ENCODE assay signal across 8 cellular contexts in genomic region chr14:55731881-55732498, GRCh38.
DNase-seq lines count a peak whose midpoint lies in the region; ATAC-seq and TF ChIP-seq lines count a peak whose summit lies in the region.

No MANE protein-coding gene starts in this region.

- WGBS in heart left ventricle, 4 donors, result 17 to 27% (median 22%) methylated on average over 2 of the region's 2 CpGs

- DNase-seq in heart left ventricle, result peak in 1 of 5 donors; percentile 32
- DNase-seq in Right ventricle myocardium inferior (ENCODE audit: missing footprints), result no peak
- peak in 2 of 3 donors; percentile 26 to 65 for DNase-seq in Peyer's patch
- DNase-seq in activated naive CD4-positive, alpha-beta T cell treated with Interleukin-2 at 50 U/mL for 16 hours, result peak; percentile 48
- peak; percentile 50 to 58 (median 57) for DNase-seq in immature natural killer cell
- DNase-seq in stimulated activated CD4-positive, alpha-beta T cell treated with anti-CD3 and anti-CD28 coated beads, TNF-alpha, amount 100 ng/mL, for 48 hours (ENCODE audit: low read depth in 3 of 3), result peak; percentile 3 to 33 (median 11)
- DNase-seq in NCI-H128 (lab: John Stamatoyannopoulos, UW; ENCODE audit: unreplicated experiment), result no peak

- peak overlapping the region in 2 of 6 donors; percentile 39 to 74 for H3K27ac Mint-ChIP-seq in immature natural killer cell

- TF ChIP-seq POLR2A in heart left ventricle (IDR thresholded peaks at IDR 0.05) (no peak), Peyer's patch (IDR thresholded peaks at IDR 0.05) (no peak)

- no peak overlapping the region for H3K4me3 ChIP-seq in heart left ventricle
- no peak overlapping the region for H3K4me3 ChIP-seq in Peyer's patch

- TF ChIP-seq CTCF in heart left ventricle (IDR thresholded peaks at IDR 0.05) (peak; percentile 35 to 70 (median 58)), Peyer's patch (IDR thresholded peaks at IDR 0.05) (peak in 4 of 6 experiments; percentile 44 to 66 (median 63))

- H3K27me3 Mint-ChIP-seq in immature natural killer cell (ENCODE audit: low read depth in 3 of 3), result peaks cover 0 to 2% (median 0%) of the 10 kb centered on the region in 3 donors

- H3K4me1 ChIP-seq in heart left ventricle (no peaks in the 10 kb centered on the region), Peyer's patch (no peaks in the 10 kb centered on the region)

- no peak for ATAC-seq in heart left ventricle
- ATAC-seq in Right ventricle myocardium inferior, result no peak
- ATAC-seq in GM19035 (IDR thresholded peaks at IDR 0.05; ENCODE audit: unreplicated experiment), result no peak

- no peaks in the 10 kb centered on the region for H3K36me3 ChIP-seq in heart left ventricle
- H3K36me3 ChIP-seq in Peyer's patch, result no peaks in the 10 kb centered on the region

- no peaks in the 10 kb centered on the region for H3K27me3 ChIP-seq in heart left ventricle
- no peaks in the 10 kb centered on the region for H3K27me3 ChIP-seq in Peyer's patch

- H3K27ac ChIP-seq in heart left ventricle, result no peak overlapping the region
- H3K27ac ChIP-seq in Peyer's patch, result no peak overlapping the region

- peaks cover 16 to 17% of the 10 kb centered on the region in 2 donors for H3K4me1 Mint-ChIP-seq in immature natural killer cell

- H3K9me3 Mint-ChIP-seq in immature natural killer cell, result peaks cover 0 to 5% (median 2%) of the 10 kb centered on the region in 6 donors

- H3K9me3 ChIP-seq in heart left ventricle (peaks cover 0 to 5% (median 0%) of the 10 kb centered on the region in 12 donors), Peyer's patch (no peaks in the 10 kb centered on the region)

- intact Hi-C loops in heart left ventricle (cut with DNase I), result loop anchor here in 9 of 10 donors (2.0 to 10.0 kb wide), 11 partner anchors 233 to 745 kb away; partner anchors contain the start of gene PELI2 (in 1 of the 9)
- intact Hi-C loops in Right ventricle myocardium inferior (cut with DNase I), result loop anchor here (10.0 kb wide), 1 partner anchor 613 kb away; no protein-coding TSS in a partner anchor

- peaks cover 0 to 7% (median 0%) of the 10 kb centered on the region in 3 donors for H3K36me3 Mint-ChIP-seq in immature natural killer cell

- no peak overlapping the region for H3K4me3 Mint-ChIP-seq in immature natural killer cell

Comparison
In these comparisons a context has a peak if more than half of its experiments do, and no peak if none do; other contexts are left out.
1. DNase-seq: peak in Peyer's patch (2 of 3), activated naive CD4-positive, alpha-beta T cell treated with Interleukin-2 at 50 U/mL for 16 hours (single experiment), immature natural killer cell (3 of 3) and stimulated activated CD4-positive, alpha-beta T cell treated with anti-CD3 and anti-CD28 coated beads, TNF-alpha, amount 100 ng/mL, for 48 hours (3 of 3); none in Right ventricle myocardium inferior (single experiment) and NCI-H128 (single experiment).